Comparison of ENCODE assay signal across 18 cellular contexts in genomic region chr10:128187788-128188185, GRCh38.
A peak's percentile ranks its signal among the peaks of the same experiment; 100 is the strongest.
DNase-seq lines count a peak whose midpoint lies in the region; ATAC-seq and TF ChIP-seq lines count a peak whose summit lies in the region.
"Had no signal": no experiment of that assay in that cellular context is flagged by ENCODE, and none has a peak within 500 bp of the region (broad histone marks: within the 10 kb centered on the region; RNA-seq: fewer than 3 reads in every experiment).

No MANE protein-coding gene starts in this region.

- no peak for TF ChIP-seq CTCF in GM23338 (conservative IDR thresholded peaks at IDR 0.05; ENCODE audit: low read depth in 2 of 2)

- H3K4me1 ChIP-seq in GM23338 (ENCODE audit: insufficient read depth): peaks cover 18% of the 10 kb centered on the region
- H3K4me1 ChIP-seq in naive thymus-derived CD4-positive, alpha-beta T cell (ENCODE audit: control insufficient read depth in 2 of 2, insufficient read depth in 2 of 2, low read length in 2 of 2): peaks cover 5 to 14% of the 10 kb centered on the region in 2 donors
- H3K4me1 ChIP-seq: gastrocnemius medialis, left lung, upper lobe of left lung had no signal

- no peaks in the 10 kb centered on the region for H3K36me3 ChIP-seq in GM23338 (ENCODE audit: insufficient read depth)
- H3K36me3 ChIP-seq in naive thymus-derived CD4-positive, alpha-beta T cell (ENCODE audit: control insufficient read depth in 2 of 3, insufficient read depth in 3 of 3, low read length in 3 of 3): no peaks in the 10 kb centered on the region
- H3K36me3 ChIP-seq: gastrocnemius medialis, left lung, upper lobe of left lung had no signal

- H3K27ac ChIP-seq in GM23338 (ENCODE audit: low read depth) (no peak overlapping the region), substantia nigra (ENCODE audit: low read depth, low read length, poor library complexity, severe bottlenecking) (no peak overlapping the region)
- peak overlapping the region; percentile 49 for H3K27ac ChIP-seq in naive thymus-derived CD4-positive, alpha-beta T cell (ENCODE audit: low read depth, low read length)
- H3K27ac ChIP-seq: gastrocnemius medialis, left lung, upper lobe of left lung, VCaP had no signal

- no peak for DNase-seq in activated CD4-positive, alpha-beta T cell treated with anti-CD3 and anti-CD28 coated beads for 36 hours
- no peak for DNase-seq in activated CD4-positive, alpha-beta T cell treated with anti-CD3 and anti-CD28 coated beads, Interleukin-2, amount 50 U/mL, for 1 hour
- DNase-seq in GM23338 (ENCODE audit: low spot score) (no peak), DMS153 (lab: John Stamatoyannopoulos, UW) (no peak), substantia nigra (lab: John Stamatoyannopoulos, UW) (no peak)
- no peak for DNase-seq in activated T-helper 2 cell treated with anti-CD3 and anti-CD28 coated beads, Interferon-gamma antibody, Interleukin-2, Interleukin-4, amounts not matched to agents 10 μg/mL and 5 μg/mL and 100 μg/mL, durations not matched to agents 14 hours and 24 hours and 36 hours (ENCODE audit: low spot score)
- peak in 1 of 9 donors; percentile 11 for DNase-seq in naive thymus-derived CD4-positive, alpha-beta T cell
- DNase-seq: 8988T, anterior cingulate cortex, gastrocnemius medialis, IMR-90, left lung, NCI-H748 treated with DMSO at 0.1 percent for 48 hours, upper lobe of left lung had no signal

- peak overlapping the region; percentile 72 for H3K27ac Mint-ChIP-seq in activated CD4-positive, alpha-beta T cell treated with anti-CD3 and anti-CD28 coated beads for 36 hours
- H3K27ac Mint-ChIP-seq in GM23338: no peak overlapping the region
- H3K27ac Mint-ChIP-seq in activated T-helper 2 cell treated with anti-CD3 and anti-CD28 coated beads, Interferon-gamma antibody, Interleukin-2, Interleukin-4, amounts not matched to agents 10 μg/mL and 5 μg/mL and 100 μg/mL, durations not matched to agents 14 hours and 24 hours and 36 hours: peak overlapping the region; percentile 71
- H3K27ac Mint-ChIP-seq in naive thymus-derived CD4-positive, alpha-beta T cell: peak overlapping the region; percentile 73 to 94 (median 87)
- H3K27ac Mint-ChIP-seq: progenitor cell of endocrine pancreas had no signal

- H3K4me3 ChIP-seq in GM23338: no peak overlapping the region
- H3K4me3 ChIP-seq in naive thymus-derived CD4-positive, alpha-beta T cell (ENCODE audit: low read length): peak overlapping the region; percentile 51
- H3K4me3 ChIP-seq: gastrocnemius medialis, left lung, skin epidermis, upper lobe of left lung had no signal

- peaks cover 3% of the 10 kb centered on the region for H3K36me3 Mint-ChIP-seq in activated CD4-positive, alpha-beta T cell treated with anti-CD3 and anti-CD28 coated beads for 36 hours (ENCODE audit: low read depth)
- H3K36me3 Mint-ChIP-seq in GM23338 (ENCODE audit: low read depth): peaks cover 10% of the 10 kb centered on the region; the same call in 1 of the 3 replicates
- H3K36me3 Mint-ChIP-seq in activated T-helper 2 cell treated with anti-CD3 and anti-CD28 coated beads, Interferon-gamma antibody, Interleukin-2, Interleukin-4, amounts not matched to agents 10 μg/mL and 5 μg/mL and 100 μg/mL, durations not matched to agents 14 hours and 24 hours and 36 hours (ENCODE audit: low read depth): peaks cover 14% of the 10 kb centered on the region
- H3K36me3 Mint-ChIP-seq in naive thymus-derived CD4-positive, alpha-beta T cell: peaks cover 0 to 34% (median 3%) of the 10 kb centered on the region in 5 donors

- no peaks in the 10 kb centered on the region for H3K27me3 ChIP-seq in GM23338 (ENCODE audit: insufficient read depth)
- H3K27me3 ChIP-seq in naive thymus-derived CD4-positive, alpha-beta T cell (ENCODE audit: control insufficient read depth in 2 of 2, insufficient read depth in 2 of 2, low read length in 2 of 2): no peaks in the 10 kb centered on the region
- H3K27me3 ChIP-seq: upper lobe of left lung had no signal

- H3K4me3 Mint-ChIP-seq in activated CD4-positive, alpha-beta T cell treated with anti-CD3 and anti-CD28 coated beads for 36 hours: peak overlapping the region; percentile 68
- no peak overlapping the region for H3K4me3 Mint-ChIP-seq in GM23338
- H3K4me3 Mint-ChIP-seq in activated T-helper 2 cell treated with anti-CD3 and anti-CD28 coated beads, Interferon-gamma antibody, Interleukin-2, Interleukin-4, amounts not matched to agents 10 μg/mL and 5 μg/mL and 100 μg/mL, durations not matched to agents 14 hours and 24 hours and 36 hours (ENCODE audit: low read depth): peak overlapping the region; percentile 61
- peak overlapping the region; percentile 65 to 93 (median 86) for H3K4me3 Mint-ChIP-seq in naive thymus-derived CD4-positive, alpha-beta T cell

- H3K9me3 Mint-ChIP-seq in activated CD4-positive, alpha-beta T cell treated with anti-CD3 and anti-CD28 coated beads for 36 hours (ENCODE audit: low read depth): peaks cover 8% of the 10 kb centered on the region
- peaks cover 11% of the 10 kb centered on the region; the same call in 2 of the 3 replicates for H3K9me3 Mint-ChIP-seq in GM23338
- H3K9me3 Mint-ChIP-seq in activated T-helper 2 cell treated with anti-CD3 and anti-CD28 coated beads, Interferon-gamma antibody, Interleukin-2, Interleukin-4, amounts not matched to agents 10 μg/mL and 5 μg/mL and 100 μg/mL, durations not matched to agents 14 hours and 24 hours and 36 hours: peaks cover 10% of the 10 kb centered on the region
- H3K9me3 Mint-ChIP-seq in naive thymus-derived CD4-positive, alpha-beta T cell: peaks cover 1 to 11% (median 5%) of the 10 kb centered on the region in 11 donors

- H4K20me1 ChIP-seq in GM23338 (replicated peaks; ENCODE audit: insufficient read depth): no peaks in the 10 kb centered on the region

- intact Hi-C loops in activated CD4-positive, alpha-beta T cell treated with anti-CD3 and anti-CD28 coated beads for 36 hours (cut with DNase I, micrococcal nuclease): no loop called here
- intact Hi-C loops in activated T-helper 2 cell treated with anti-CD3 and anti-CD28 coated beads, Interferon-gamma antibody, Interleukin-2, Interleukin-4, amounts not matched to agents 10 μg/mL and 5 μg/mL and 100 μg/mL, durations not matched to agents 14 hours and 24 hours and 36 hours (cut with micrococcal nuclease): no loop called here
- intact Hi-C loops in naive thymus-derived CD4-positive, alpha-beta T cell (cut with micrococcal nuclease): loop anchor here in 1 of 2 donors (2.0 kb wide), 1 partner anchor 25 kb away; no protein-coding TSS in a partner anchor

- no peaks in the 10 kb centered on the region for H3K9me3 ChIP-seq in naive thymus-derived CD4-positive, alpha-beta T cell (ENCODE audit: control insufficient read depth in 2 of 3, low read length in 3 of 3)
- H3K9me3 ChIP-seq: gastrocnemius medialis, upper lobe of left lung had no signal

- H3F3A ChIP-seq in GM23338 (replicated peaks; ENCODE audit: low read depth): no peaks in the 10 kb centered on the region

- H3K27me3 Mint-ChIP-seq in activated CD4-positive, alpha-beta T cell treated with anti-CD3 and anti-CD28 coated beads for 36 hours: peaks cover 3% of the 10 kb centered on the region
- H3K27me3 Mint-ChIP-seq in GM23338 (ENCODE audit: insufficient read depth, low read depth, poor library complexity): peaks cover 14% of the 10 kb centered on the region
- peaks cover 12% of the 10 kb centered on the region for H3K27me3 Mint-ChIP-seq in activated T-helper 2 cell treated with anti-CD3 and anti-CD28 coated beads, Interferon-gamma antibody, Interleukin-2, Interleukin-4, amounts not matched to agents 10 μg/mL and 5 μg/mL and 100 μg/mL, durations not matched to agents 14 hours and 24 hours and 36 hours (ENCODE audit: low read depth)
- H3K27me3 Mint-ChIP-seq in naive thymus-derived CD4-positive, alpha-beta T cell: peaks cover 0 to 13% (median 0%) of the 10 kb centered on the region in 5 donors

- peaks cover 20% of the 10 kb centered on the region for H3K4me1 Mint-ChIP-seq in activated CD4-positive, alpha-beta T cell treated with anti-CD3 and anti-CD28 coated beads for 36 hours
- peaks cover 33% of the 10 kb centered on the region for H3K4me1 Mint-ChIP-seq in GM23338
- H3K4me1 Mint-ChIP-seq in activated T-helper 2 cell treated with anti-CD3 and anti-CD28 coated beads, Interferon-gamma antibody, Interleukin-2, Interleukin-4, amounts not matched to agents 10 μg/mL and 5 μg/mL and 100 μg/mL, durations not matched to agents 14 hours and 24 hours and 36 hours (ENCODE audit: low read depth): peaks cover 33% of the 10 kb centered on the region
- peaks cover 5 to 50% (median 24%) of the 10 kb centered on the region in 7 donors for H3K4me1 Mint-ChIP-seq in naive thymus-derived CD4-positive, alpha-beta T cell

- H3K9me2 ChIP-seq in GM23338 (ENCODE audit: insufficient read depth): no peaks in the 10 kb centered on the region

- no peak overlapping the region for H3K4me2 ChIP-seq in GM23338

- CTCF ChIA-PET in activated CD4-positive, alpha-beta T cell treated with anti-CD3 and anti-CD28 coated beads for 36 hours (lab: Charles Lee): interaction anchor here (0.6 to 2.6 kb wide), 8 partner anchors 8 to 614 kb away, joined by 3 to 28 read pairs (median 4); no protein-coding TSS in a partner anchor
- CTCF ChIA-PET in naive thymus-derived CD4-positive, alpha-beta T cell (lab: Charles Lee): interaction anchor here (1.8 to 2.4 kb wide), 2 partner anchors 22 to 24 kb away, joined by 5 to 13 read pairs; no protein-coding TSS in a partner anchor

- POLR2A ChIA-PET in activated CD4-positive, alpha-beta T cell treated with anti-CD3 and anti-CD28 coated beads for 36 hours (lab: Charles Lee): no interaction called here
- POLR2A ChIA-PET in naive thymus-derived CD4-positive, alpha-beta T cell (lab: Charles Lee): interaction anchor here (0.8 kb wide), 1 partner anchor 11 kb away, joined by 3 read pairs; no protein-coding TSS in a partner anchor

- no peaks in the 10 kb centered on the region for H3K79me2 ChIP-seq in GM23338 (replicated peaks; ENCODE audit: insufficient read depth)

- peak; percentile 37 for ATAC-seq in activated CD4-positive, alpha-beta T cell treated with anti-CD3 and anti-CD28 coated beads for 36 hours
- no peak for ATAC-seq in GM23338
- peak; percentile 21 for ATAC-seq in naive thymus-derived CD4-positive, alpha-beta T cell
- no peak for ATAC-seq in HG03280 (IDR thresholded peaks at IDR 0.05; ENCODE audit: unreplicated experiment)
- ATAC-seq: gastrocnemius medialis, left lung had no signal

- peak overlapping the region; percentile 66; the same call in 1 of the 2 replicates for H2AFZ ChIP-seq in GM23338

TF ChIP-seq in GM23338, 12 proteins besides CTCF, POLR2A, EP300 and RAD21 (continues in another document):
- no peak for TF ChIP-seq POLR2AphosphoS5 (IDR thresholded peaks at IDR 0.05; ENCODE audit: low read depth)

Comparison
In these comparisons a context has a peak if more than half of its experiments do, and no peak if none do; other contexts are left out.
1. ATAC-seq: peak in activated CD4-positive, alpha-beta T cell treated with anti-CD3 and anti-CD28 coated beads for 36 hours (single experiment) and naive thymus-derived CD4-positive, alpha-beta T cell (single experiment); none in GM23338 (single experiment) and HG03280 (single experiment).